ENCODE assay signal across 1 cellular context in the genomic region with DNA sequence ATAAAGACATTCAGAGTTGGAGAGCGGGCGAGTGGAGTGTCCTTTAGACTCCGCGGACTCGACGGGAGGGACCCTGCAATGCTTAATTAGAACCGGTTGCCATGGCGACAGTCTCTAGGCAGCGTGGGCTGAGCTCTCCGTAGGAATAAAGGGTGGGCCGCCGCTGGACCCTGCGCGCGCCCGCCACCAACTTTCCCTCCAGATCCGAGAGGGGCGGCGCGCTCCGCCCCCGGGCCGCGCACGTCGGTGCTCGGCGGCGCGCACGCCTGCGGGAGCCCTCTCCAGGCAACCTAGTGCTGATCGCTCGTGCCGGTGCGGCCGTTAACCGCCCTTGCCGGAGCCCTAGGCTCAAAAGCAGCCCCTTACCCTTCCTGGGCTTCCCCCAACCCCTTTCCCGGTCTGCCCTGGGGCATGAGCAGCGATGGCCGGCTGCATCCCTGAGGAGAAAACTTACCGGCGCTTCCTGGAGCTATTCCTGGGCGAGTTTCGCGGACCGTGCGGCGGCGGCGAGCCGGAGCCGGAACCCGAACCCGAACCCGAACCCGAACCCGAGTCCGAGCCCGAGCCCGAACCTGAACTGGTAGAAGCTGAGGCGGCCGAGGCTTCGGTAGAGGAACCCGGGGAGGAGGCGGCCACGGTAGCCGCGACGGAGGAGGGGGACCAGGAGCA.
TF ChIP-seq lines count a peak whose summit lies in the region.

A gene (plus strand): TSS at position 278 of the 669 bp plus-strand sequence.

TF ChIP-seq in K562, 482 proteins besides CTCF, POLR2A, EP300 and RAD21 (continued from another document and continues in another):
- TF ChIP-seq, protein P1, sequence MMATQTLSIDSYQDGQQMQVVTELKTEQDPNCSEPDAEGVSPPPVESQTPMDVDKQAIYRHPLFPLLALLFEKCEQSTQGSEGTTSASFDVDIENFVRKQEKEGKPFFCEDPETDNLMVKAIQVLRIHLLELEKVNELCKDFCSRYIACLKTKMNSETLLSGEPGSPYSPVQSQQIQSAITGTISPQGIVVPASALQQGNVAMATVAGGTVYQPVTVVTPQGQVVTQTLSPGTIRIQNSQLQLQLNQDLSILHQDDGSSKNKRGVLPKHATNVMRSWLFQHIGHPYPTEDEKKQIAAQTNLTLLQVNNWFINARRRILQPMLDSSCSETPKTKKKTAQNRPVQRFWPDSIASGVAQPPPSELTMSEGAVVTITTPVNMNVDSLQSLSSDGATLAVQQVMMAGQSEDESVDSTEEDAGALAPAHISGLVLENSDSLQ (IDR thresholded peaks at IDR 0.05): no peak
- TF ChIP-seq, protein P2, sequence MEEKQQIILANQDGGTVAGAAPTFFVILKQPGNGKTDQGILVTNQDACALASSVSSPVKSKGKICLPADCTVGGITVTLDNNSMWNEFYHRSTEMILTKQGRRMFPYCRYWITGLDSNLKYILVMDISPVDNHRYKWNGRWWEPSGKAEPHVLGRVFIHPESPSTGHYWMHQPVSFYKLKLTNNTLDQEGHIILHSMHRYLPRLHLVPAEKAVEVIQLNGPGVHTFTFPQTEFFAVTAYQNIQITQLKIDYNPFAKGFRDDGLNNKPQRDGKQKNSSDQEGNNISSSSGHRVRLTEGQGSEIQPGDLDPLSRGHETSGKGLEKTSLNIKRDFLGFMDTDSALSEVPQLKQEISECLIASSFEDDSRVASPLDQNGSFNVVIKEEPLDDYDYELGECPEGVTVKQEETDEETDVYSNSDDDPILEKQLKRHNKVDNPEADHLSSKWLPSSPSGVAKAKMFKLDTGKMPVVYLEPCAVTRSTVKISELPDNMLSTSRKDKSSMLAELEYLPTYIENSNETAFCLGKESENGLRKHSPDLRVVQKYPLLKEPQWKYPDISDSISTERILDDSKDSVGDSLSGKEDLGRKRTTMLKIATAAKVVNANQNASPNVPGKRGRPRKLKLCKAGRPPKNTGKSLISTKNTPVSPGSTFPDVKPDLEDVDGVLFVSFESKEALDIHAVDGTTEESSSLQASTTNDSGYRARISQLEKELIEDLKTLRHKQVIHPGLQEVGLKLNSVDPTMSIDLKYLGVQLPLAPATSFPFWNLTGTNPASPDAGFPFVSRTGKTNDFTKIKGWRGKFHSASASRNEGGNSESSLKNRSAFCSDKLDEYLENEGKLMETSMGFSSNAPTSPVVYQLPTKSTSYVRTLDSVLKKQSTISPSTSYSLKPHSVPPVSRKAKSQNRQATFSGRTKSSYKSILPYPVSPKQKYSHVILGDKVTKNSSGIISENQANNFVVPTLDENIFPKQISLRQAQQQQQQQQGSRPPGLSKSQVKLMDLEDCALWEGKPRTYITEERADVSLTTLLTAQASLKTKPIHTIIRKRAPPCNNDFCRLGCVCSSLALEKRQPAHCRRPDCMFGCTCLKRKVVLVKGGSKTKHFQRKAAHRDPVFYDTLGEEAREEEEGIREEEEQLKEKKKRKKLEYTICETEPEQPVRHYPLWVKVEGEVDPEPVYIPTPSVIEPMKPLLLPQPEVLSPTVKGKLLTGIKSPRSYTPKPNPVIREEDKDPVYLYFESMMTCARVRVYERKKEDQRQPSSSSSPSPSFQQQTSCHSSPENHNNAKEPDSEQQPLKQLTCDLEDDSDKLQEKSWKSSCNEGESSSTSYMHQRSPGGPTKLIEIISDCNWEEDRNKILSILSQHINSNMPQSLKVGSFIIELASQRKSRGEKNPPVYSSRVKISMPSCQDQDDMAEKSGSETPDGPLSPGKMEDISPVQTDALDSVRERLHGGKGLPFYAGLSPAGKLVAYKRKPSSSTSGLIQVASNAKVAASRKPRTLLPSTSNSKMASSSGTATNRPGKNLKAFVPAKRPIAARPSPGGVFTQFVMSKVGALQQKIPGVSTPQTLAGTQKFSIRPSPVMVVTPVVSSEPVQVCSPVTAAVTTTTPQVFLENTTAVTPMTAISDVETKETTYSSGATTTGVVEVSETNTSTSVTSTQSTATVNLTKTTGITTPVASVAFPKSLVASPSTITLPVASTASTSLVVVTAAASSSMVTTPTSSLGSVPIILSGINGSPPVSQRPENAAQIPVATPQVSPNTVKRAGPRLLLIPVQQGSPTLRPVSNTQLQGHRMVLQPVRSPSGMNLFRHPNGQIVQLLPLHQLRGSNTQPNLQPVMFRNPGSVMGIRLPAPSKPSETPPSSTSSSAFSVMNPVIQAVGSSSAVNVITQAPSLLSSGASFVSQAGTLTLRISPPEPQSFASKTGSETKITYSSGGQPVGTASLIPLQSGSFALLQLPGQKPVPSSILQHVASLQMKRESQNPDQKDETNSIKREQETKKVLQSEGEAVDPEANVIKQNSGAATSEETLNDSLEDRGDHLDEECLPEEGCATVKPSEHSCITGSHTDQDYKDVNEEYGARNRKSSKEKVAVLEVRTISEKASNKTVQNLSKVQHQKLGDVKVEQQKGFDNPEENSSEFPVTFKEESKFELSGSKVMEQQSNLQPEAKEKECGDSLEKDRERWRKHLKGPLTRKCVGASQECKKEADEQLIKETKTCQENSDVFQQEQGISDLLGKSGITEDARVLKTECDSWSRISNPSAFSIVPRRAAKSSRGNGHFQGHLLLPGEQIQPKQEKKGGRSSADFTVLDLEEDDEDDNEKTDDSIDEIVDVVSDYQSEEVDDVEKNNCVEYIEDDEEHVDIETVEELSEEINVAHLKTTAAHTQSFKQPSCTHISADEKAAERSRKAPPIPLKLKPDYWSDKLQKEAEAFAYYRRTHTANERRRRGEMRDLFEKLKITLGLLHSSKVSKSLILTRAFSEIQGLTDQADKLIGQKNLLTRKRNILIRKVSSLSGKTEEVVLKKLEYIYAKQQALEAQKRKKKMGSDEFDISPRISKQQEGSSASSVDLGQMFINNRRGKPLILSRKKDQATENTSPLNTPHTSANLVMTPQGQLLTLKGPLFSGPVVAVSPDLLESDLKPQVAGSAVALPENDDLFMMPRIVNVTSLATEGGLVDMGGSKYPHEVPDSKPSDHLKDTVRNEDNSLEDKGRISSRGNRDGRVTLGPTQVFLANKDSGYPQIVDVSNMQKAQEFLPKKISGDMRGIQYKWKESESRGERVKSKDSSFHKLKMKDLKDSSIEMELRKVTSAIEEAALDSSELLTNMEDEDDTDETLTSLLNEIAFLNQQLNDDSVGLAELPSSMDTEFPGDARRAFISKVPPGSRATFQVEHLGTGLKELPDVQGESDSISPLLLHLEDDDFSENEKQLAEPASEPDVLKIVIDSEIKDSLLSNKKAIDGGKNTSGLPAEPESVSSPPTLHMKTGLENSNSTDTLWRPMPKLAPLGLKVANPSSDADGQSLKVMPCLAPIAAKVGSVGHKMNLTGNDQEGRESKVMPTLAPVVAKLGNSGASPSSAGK (IDR thresholded peaks at IDR 0.05): peak; percentile 55
- TF ChIP-seq, protein P3, sequence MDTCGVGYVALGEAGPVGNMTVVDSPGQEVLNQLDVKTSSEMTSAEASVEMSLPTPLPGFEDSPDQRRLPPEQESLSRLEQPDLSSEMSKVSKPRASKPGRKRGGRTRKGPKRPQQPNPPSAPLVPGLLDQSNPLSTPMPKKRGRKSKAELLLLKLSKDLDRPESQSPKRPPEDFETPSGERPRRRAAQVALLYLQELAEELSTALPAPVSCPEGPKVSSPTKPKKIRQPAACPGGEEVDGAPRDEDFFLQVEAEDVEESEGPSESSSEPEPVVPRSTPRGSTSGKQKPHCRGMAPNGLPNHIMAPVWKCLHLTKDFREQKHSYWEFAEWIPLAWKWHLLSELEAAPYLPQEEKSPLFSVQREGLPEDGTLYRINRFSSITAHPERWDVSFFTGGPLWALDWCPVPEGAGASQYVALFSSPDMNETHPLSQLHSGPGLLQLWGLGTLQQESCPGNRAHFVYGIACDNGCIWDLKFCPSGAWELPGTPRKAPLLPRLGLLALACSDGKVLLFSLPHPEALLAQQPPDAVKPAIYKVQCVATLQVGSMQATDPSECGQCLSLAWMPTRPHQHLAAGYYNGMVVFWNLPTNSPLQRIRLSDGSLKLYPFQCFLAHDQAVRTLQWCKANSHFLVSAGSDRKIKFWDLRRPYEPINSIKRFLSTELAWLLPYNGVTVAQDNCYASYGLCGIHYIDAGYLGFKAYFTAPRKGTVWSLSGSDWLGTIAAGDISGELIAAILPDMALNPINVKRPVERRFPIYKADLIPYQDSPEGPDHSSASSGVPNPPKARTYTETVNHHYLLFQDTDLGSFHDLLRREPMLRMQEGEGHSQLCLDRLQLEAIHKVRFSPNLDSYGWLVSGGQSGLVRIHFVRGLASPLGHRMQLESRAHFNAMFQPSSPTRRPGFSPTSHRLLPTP (IDR thresholded peaks at IDR 0.05; ENCODE audit: borderline replicate concordance, extremely low read depth, insufficient read length): no peak
- TF ChIP-seq ZKSCAN8 (CRISPR knock-in tag; IDR thresholded peaks at IDR 0.05): no peak; the same call in 1 of the 2 replicates
- no peak for TF ChIP-seq CBFB (CRISPR knock-in tag; IDR thresholded peaks at IDR 0.05)
- no peak for TF ChIP-seq EZH2 (IDR thresholded peaks at IDR 0.05; ENCODE audit: borderline replicate concordance, low read depth, low read length)
- TF ChIP-seq ZNF140 (CRISPR knock-in tag; IDR thresholded peaks at IDR 0.05): no peak
- no peak for TF ChIP-seq TAF7 (tag; IDR thresholded peaks at IDR 0.05)
- no peak for TF ChIP-seq ZNF431 (CRISPR knock-in tag; IDR thresholded peaks at IDR 0.05)
- no peak for TF ChIP-seq HMG20B (CRISPR knock-in tag; IDR thresholded peaks at IDR 0.05)
- TF ChIP-seq HDAC6 (IDR thresholded peaks at IDR 0.05; ENCODE audit: low read depth, low read length): no peak
- TF ChIP-seq CREB1 (IDR thresholded peaks at IDR 0.05): no peak; the same call in 1 of the 2 replicates
- 0 out of 2 replicates have a peak, but pooled peaks have one; percentile 16 for TF ChIP-seq CREB1 (CRISPR knock-in tag; IDR thresholded peaks at IDR 0.05)
- no peak for TF ChIP-seq HOXB6 (CRISPR knock-in tag; IDR thresholded peaks at IDR 0.05; ENCODE audit: borderline replicate concordance)
- TF ChIP-seq HCFC1 (IDR thresholded peaks at IDR 0.05; ENCODE audit: low read depth, low read length): no peak
- TF ChIP-seq ESRRA (IDR thresholded peaks at IDR 0.05; ENCODE audit: borderline replicate concordance, low read depth): peak; percentile 21; the same call in 1 of the 2 replicates
- TF ChIP-seq ARID1B (IDR thresholded peaks at IDR 0.05): no peak
- no peak for TF ChIP-seq HNRNPLL (IDR thresholded peaks at IDR 0.05; ENCODE audit: low read depth, low read length, poor library complexity, severe bottlenecking)
- no peak for TF ChIP-seq STAT5A (IDR thresholded peaks at IDR 0.05; ENCODE audit: borderline replicate concordance, low read length)
- no peak for TF ChIP-seq PTRF (tag; IDR thresholded peaks at IDR 0.05)
- TF ChIP-seq C11orf30 (IDR thresholded peaks at IDR 0.05; ENCODE audit: low read depth): no peak
- peak; percentile 45; the same call in 1 of the 2 replicates for TF ChIP-seq NFIC (IDR thresholded peaks at IDR 0.05)
- TF ChIP-seq RUNX1 (IDR thresholded peaks at IDR 0.05; ENCODE audit: low read depth): no peak
- no peak for TF ChIP-seq EP400 (IDR thresholded peaks at IDR 0.05)
- TF ChIP-seq RNF2 (IDR thresholded peaks at IDR 0.05): no peak
- no peak for TF ChIP-seq RBM39 (optimal IDR thresholded peaks at IDR 0.05; ENCODE audit: low read depth, low read length)
- no peak for TF ChIP-seq PTBP1 (IDR thresholded peaks at IDR 0.05; ENCODE audit: low read depth, low read length)
- 0 out of 2 replicates have a peak, but pooled peaks have one; percentile 56 for TF ChIP-seq ZNF224 (CRISPR knock-in tag; IDR thresholded peaks at IDR 0.05)
- TF ChIP-seq, protein P4, sequence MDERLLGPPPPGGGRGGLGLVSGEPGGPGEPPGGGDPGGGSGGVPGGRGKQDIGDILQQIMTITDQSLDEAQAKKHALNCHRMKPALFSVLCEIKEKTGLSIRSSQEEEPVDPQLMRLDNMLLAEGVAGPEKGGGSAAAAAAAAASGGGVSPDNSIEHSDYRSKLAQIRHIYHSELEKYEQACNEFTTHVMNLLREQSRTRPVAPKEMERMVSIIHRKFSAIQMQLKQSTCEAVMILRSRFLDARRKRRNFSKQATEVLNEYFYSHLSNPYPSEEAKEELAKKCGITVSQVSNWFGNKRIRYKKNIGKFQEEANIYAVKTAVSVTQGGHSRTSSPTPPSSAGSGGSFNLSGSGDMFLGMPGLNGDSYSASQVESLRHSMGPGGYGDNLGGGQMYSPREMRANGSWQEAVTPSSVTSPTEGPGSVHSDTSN (CRISPR knock-in tag; IDR thresholded peaks at IDR 0.05; ENCODE audit: low read depth): no peak
- TF ChIP-seq, protein P4 (tag; conservative IDR thresholded peaks at IDR 0.05; ENCODE audit: low read depth): no peak
- TF ChIP-seq ATF1 (CRISPR knock-in tag; IDR thresholded peaks at IDR 0.05): no peak
- peak; percentile 27; the same call in 1 of the 2 replicates for TF ChIP-seq ATF1 (tag; IDR thresholded peaks at IDR 0.05)
- TF ChIP-seq ZFP30 (CRISPR knock-in tag; IDR thresholded peaks at IDR 0.05; ENCODE audit: borderline replicate concordance): no peak
- TF ChIP-seq PYGO2 (tag; IDR thresholded peaks at IDR 0.05): no peak
- TF ChIP-seq MEIS2 (IDR thresholded peaks at IDR 0.05; ENCODE audit: partially characterized antibody): no peak
- TF ChIP-seq, protein P5, sequence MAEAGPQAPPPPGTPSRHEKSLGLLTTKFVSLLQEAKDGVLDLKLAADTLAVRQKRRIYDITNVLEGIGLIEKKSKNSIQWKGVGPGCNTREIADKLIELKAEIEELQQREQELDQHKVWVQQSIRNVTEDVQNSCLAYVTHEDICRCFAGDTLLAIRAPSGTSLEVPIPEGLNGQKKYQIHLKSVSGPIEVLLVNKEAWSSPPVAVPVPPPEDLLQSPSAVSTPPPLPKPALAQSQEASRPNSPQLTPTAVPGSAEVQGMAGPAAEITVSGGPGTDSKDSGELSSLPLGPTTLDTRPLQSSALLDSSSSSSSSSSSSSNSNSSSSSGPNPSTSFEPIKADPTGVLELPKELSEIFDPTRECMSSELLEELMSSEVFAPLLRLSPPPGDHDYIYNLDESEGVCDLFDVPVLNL (CRISPR knock-in tag; IDR thresholded peaks at IDR 0.05; ENCODE audit: low read depth): 0 out of 2 replicates have a peak, but pooled peaks have one; percentile 38
- no peak for TF ChIP-seq ZNF408 (CRISPR knock-in tag; IDR thresholded peaks at IDR 0.05; ENCODE audit: low read depth)
- TF ChIP-seq, protein P6, sequence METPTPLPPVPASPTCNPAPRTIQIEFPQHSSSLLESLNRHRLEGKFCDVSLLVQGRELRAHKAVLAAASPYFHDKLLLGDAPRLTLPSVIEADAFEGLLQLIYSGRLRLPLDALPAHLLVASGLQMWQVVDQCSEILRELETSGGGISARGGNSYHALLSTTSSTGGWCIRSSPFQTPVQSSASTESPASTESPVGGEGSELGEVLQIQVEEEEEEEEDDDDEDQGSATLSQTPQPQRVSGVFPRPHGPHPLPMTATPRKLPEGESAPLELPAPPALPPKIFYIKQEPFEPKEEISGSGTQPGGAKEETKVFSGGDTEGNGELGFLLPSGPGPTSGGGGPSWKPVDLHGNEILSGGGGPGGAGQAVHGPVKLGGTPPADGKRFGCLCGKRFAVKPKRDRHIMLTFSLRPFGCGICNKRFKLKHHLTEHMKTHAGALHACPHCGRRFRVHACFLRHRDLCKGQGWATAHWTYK (CRISPR knock-in tag; IDR thresholded peaks at IDR 0.05): peak; percentile 77; the same call in 1 of the 2 replicates
- no peak for TF ChIP-seq CHD1 (IDR thresholded peaks at IDR 0.05; ENCODE audit: low read length)
- TF ChIP-seq TCFL5 (CRISPR knock-in tag; conservative IDR thresholded peaks at IDR 0.05): no peak
- TF ChIP-seq GATAD2A (IDR thresholded peaks at IDR 0.05): no peak
- no peak for TF ChIP-seq SAFB2 (IDR thresholded peaks at IDR 0.05; ENCODE audit: borderline replicate concordance, low read depth, low read length, severe bottlenecking)
- TF ChIP-seq GABPB1 (CRISPR knock-in tag; IDR thresholded peaks at IDR 0.05): peak; percentile 66; the same call in 1 of the 2 replicates
